ENCODE assay signal across 10 cellular contexts in the genomic region with DNA sequence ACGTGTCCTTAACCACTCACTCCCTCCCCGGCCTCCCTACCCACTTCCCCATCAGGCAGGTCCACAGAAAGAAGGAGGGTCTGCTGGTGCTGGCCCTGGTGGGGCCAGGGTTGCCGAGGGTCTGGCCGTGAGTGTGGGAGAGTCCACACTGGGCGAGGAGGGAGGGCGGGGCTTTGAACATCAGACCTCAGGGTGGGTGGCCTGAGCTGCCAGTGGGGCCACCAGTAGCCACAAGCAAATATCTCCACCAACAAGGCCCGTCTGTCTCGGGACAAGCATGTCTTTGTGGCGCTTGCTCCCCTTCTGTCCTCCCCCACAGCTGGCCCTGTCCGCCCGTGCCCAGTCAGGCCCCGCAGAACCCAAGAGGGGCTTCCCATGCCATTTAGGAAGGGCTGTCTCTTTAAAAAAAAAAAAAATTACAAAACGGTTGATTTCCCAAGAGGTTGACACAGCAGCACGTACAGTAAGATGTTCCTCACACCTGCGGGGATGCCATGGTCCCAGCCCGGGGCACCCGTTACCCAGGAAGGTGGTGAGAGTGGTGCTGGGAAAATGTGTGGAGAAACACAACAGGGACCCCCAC. TPM values are rescaled to one million over a fixed set of nuclear protein-coding genes. Genes with fewer than 3 reads are reported as not detected.
DNase-seq lines count a peak whose midpoint lies in the region; ATAC-seq and TF ChIP-seq lines count a peak whose summit lies in the region.
"Had no signal": no experiment of that assay in that cellular context is flagged by ENCODE, and none has a peak within 500 bp of the region (broad histone marks: within the 10 kb centered on the region; RNA-seq: fewer than 3 reads in every experiment).

No MANE protein-coding gene starts in this region.

- no peaks in the 10 kb centered on the region for H3K9me3 Mint-ChIP-seq in stimulated activated naive B cell treated with anti-CD40 and anti-IgM and Interleukin-4, amounts not matched to agents 10 μg/mL and 1 μg/mL and 100 μg/mL, for 72 hours
- H3K9me3 Mint-ChIP-seq: activated T-cell treated with anti-CD3 and anti-CD28 coated beads, Interleukin-2, amount 50 U/mL, for 24 hours had no signal

- ATAC-seq in stimulated activated naive B cell treated with anti-CD40 and anti-IgM and Interleukin-4, amounts not matched to agents 10 μg/mL and 1 μg/mL and 100 μg/mL, for 72 hours (replicated peaks) = no peak

- H3K36me3 Mint-ChIP-seq in stimulated activated naive B cell treated with anti-CD40 and anti-IgM and Interleukin-4, amounts not matched to agents 10 μg/mL and 1 μg/mL and 100 μg/mL, for 72 hours = no peaks in the 10 kb centered on the region

- H3K9me3 ChIP-seq in testis = no peaks in the 10 kb centered on the region

- H3K27ac Mint-ChIP-seq in stimulated activated naive B cell treated with anti-CD40 and anti-IgM and Interleukin-4, amounts not matched to agents 10 μg/mL and 1 μg/mL and 100 μg/mL, for 72 hours = no peak overlapping the region
- H3K27ac Mint-ChIP-seq: activated T-cell treated with anti-CD3 and anti-CD28 coated beads, Interleukin-2, amount 50 U/mL, for 24 hours had no signal

- TF ChIP-seq CTCF in testis (IDR thresholded peaks at IDR 0.05) = no peak

- no peak overlapping the region for H3K4me3 ChIP-seq in testis
- H3K4me3 ChIP-seq: GM23248, hepatocyte had no signal

- intact Hi-C loops in testis (cut with DNase I; ENCODE audit: low total_unique reads) = loop anchor here (10.0 kb wide), 1 partner anchor 175 kb away; no protein-coding TSS in a partner anchor

- no peak overlapping the region for H3K4me3 Mint-ChIP-seq in stimulated activated naive B cell treated with anti-CD40 and anti-IgM and Interleukin-4, amounts not matched to agents 10 μg/mL and 1 μg/mL and 100 μg/mL, for 72 hours
- H3K4me3 Mint-ChIP-seq: activated T-cell treated with anti-CD3 and anti-CD28 coated beads, Interleukin-2, amount 50 U/mL, for 24 hours had no signal

- H3K4me1 ChIP-seq in testis = peaks cover 38% of the 10 kb centered on the region

- peaks cover 3 to 24% of the 10 kb centered on the region in 2 donors for H3K27me3 Mint-ChIP-seq in stimulated activated naive B cell treated with anti-CD40 and anti-IgM and Interleukin-4, amounts not matched to agents 10 μg/mL and 1 μg/mL and 100 μg/mL, for 72 hours

- DNase-seq in SK-MEL-5 (ENCODE audit: low read depth, low spot score) (peak; percentile 56), hippocampal formation (lab: John Stamatoyannopoulos, UW) (peak; percentile 77 to 90), testis (peak; percentile 54), NAMALWA (ENCODE audit: low spot score) (no peak)
- no peak for DNase-seq in stimulated activated naive B cell treated with anti-CD40 and anti-IgM and Interleukin-4, amounts not matched to agents 10 μg/mL and 1 μg/mL and 100 μg/mL, for 72 hours
- DNase-seq: activated CD4-positive, CD25-positive, alpha-beta regulatory T cell treated with anti-CD3 and anti-CD28 coated beads, Interleukin-2, amount 50 U/mL, for 72 hours; activated T-cell treated with anti-CD3 and anti-CD28 coated beads, Interleukin-2, amount 50 U/mL, for 24 hours; GM23248; mammary epithelial cell had no signal

- no peaks in the 10 kb centered on the region for H3K36me3 ChIP-seq in testis (ENCODE audit: low read depth, missing control alignments)

- no peaks in the 10 kb centered on the region for H3K27me3 ChIP-seq in testis
- H3K27me3 ChIP-seq: hepatocyte had no signal

- TF ChIP-seq POLR2A in testis (IDR thresholded peaks at IDR 0.05) = no peak

- 50 to 51% methylated on average over 17 of the region's 17 CpGs for WGBS in testis, 2 donors

- peaks cover 7 to 15% of the 10 kb centered on the region in 2 donors for H3K4me1 Mint-ChIP-seq in stimulated activated naive B cell treated with anti-CD40 and anti-IgM and Interleukin-4, amounts not matched to agents 10 μg/mL and 1 μg/mL and 100 μg/mL, for 72 hours

- in situ Hi-C loops in SK-MEL-5 (cut with HindIII; ENCODE audit: low pct_unique_long_range_greater_than_20kb, low sequenced_read_pairs) = no loop called here

- peak overlapping the region in 1 of 2 donors; percentile 83 for H3K27ac ChIP-seq in testis
- H3K27ac ChIP-seq: GM23248, hepatocyte had no signal

RNA-seq across cellular contexts. Expression of a gene that starts 17.7 kb away (rescaled TPM):
- total RNA-seq in SK-MEL-5 (2014; rRNA removed; shearing (Covaris generic)) = 206 and 219 TPM in 2 replicates
- 202 and 242 TPM in 2 replicates for polyA plus RNA-seq in SK-MEL-5 (2015; cell fraction: cytosol; rRNA removed)
- 65.8 and 73.8 TPM in 2 replicates for polyA plus RNA-seq in SK-MEL-5 (2015; cell fraction: nucleus; rRNA removed)
- total RNA-seq in testis = 10 to 100 TPM; 84.8 to 88.1 TPM
- polyA plus RNA-seq in testis (ENCODE audit: insufficient read depth, low read depth, low replicate concordance) = 86.6 TPM

RNA-seq across cellular contexts. Expression of a gene that starts 23.6 kb away (rescaled TPM):
- 0.61 and 3.0 TPM in 2 replicates for total RNA-seq in SK-MEL-5 (2014; rRNA removed; shearing (Covaris generic))
- 0.99 and 1.7 TPM in 2 replicates for polyA plus RNA-seq in SK-MEL-5 (2015; cell fraction: cytosol; rRNA removed)
- polyA plus RNA-seq in SK-MEL-5 (2015; cell fraction: nucleus; rRNA removed) = 11.4 and 26.4 TPM in 2 replicates
- total RNA-seq in testis = 10 to 100 TPM; 27.3 to 29.1 TPM
- polyA plus RNA-seq in testis (ENCODE audit: insufficient read depth, low read depth, low replicate concordance) = 14.3 TPM

RNA-seq across cellular contexts. Expression of a gene that starts 34.0 kb away (rescaled TPM):
- total RNA-seq in SK-MEL-5 (2014; rRNA removed; shearing (Covaris generic)) = 6.5 and 10.8 TPM in 2 replicates
- 6.9 and 7.3 TPM in 2 replicates for polyA plus RNA-seq in SK-MEL-5 (2015; cell fraction: cytosol; rRNA removed)
- polyA plus RNA-seq in SK-MEL-5 (2015; cell fraction: nucleus; rRNA removed) = 35.5 and 57.1 TPM in 2 replicates
- 10 to 100 TPM; 72.8 to 74.5 TPM for total RNA-seq in testis
- 38.9 TPM for polyA plus RNA-seq in testis (ENCODE audit: insufficient read depth, low read depth, low replicate concordance)

RNA-seq across cellular contexts. Expression of a gene that starts 34.6 kb away (rescaled TPM):
- 26.1 and 33.8 TPM in 2 replicates for total RNA-seq in SK-MEL-5 (2014; rRNA removed; shearing (Covaris generic))
- polyA plus RNA-seq in SK-MEL-5 (2015; cell fraction: cytosol; rRNA removed) = 38.0 and 42.2 TPM in 2 replicates
- polyA plus RNA-seq in SK-MEL-5 (2015; cell fraction: nucleus; rRNA removed) = 38.5 and 86.4 TPM in 2 replicates
- total RNA-seq in testis = 100 to 1,000 TPM in 1 of 2 donors, 10 to 100 TPM in 1; 82.5 to 116 TPM
- 47.9 TPM for polyA plus RNA-seq in testis (ENCODE audit: insufficient read depth, low read depth, low replicate concordance)

RNA-seq across cellular contexts. Expression of a gene that starts 47.7 kb away (rescaled TPM):
- 22.8 and 23.0 TPM in 2 replicates for total RNA-seq in SK-MEL-5 (2014; rRNA removed; shearing (Covaris generic))
- polyA plus RNA-seq in SK-MEL-5 (2015; cell fraction: cytosol; rRNA removed) = 68.8 and 77.9 TPM in 2 replicates
- polyA plus RNA-seq in SK-MEL-5 (2015; cell fraction: nucleus; rRNA removed) = 156 and 217 TPM in 2 replicates
- 10 to 100 TPM; 80.9 to 84.2 TPM for total RNA-seq in testis
- 64.3 TPM for polyA plus RNA-seq in testis (ENCODE audit: insufficient read depth, low read depth, low replicate concordance)

Comparison
In these comparisons a context has a peak if more than half of its experiments do, and no peak if none do; other contexts are left out.
1. DNase-seq: peak in SK-MEL-5 (single experiment), hippocampal formation (2 of 2) and testis (single experiment); none in stimulated activated naive B cell treated with anti-CD40 and anti-IgM and Interleukin-4, amounts not matched to agents 10 μg/mL and 1 μg/mL and 100 μg/mL, for 72 hours (single experiment) and NAMALWA (single experiment).